In genomic region chr7:106914018-106914607, GRCh38 we compare ENCODE assay signal across 27 cellular contexts. TPM values are rescaled to one million over a fixed set of nuclear protein-coding genes. Genes with fewer than 3 reads are reported as not detected.
"Had no signal": no experiment of that assay in that cellular context is flagged by ENCODE, and none has a peak within 500 bp of the region (broad histone marks: within the 10 kb centered on the region; RNA-seq: fewer than 3 reads in every experiment).

No MANE protein-coding gene starts in this region.

- H3K4me3 ChIP-seq: adrenal gland, esophagus squamous epithelium, gastroesophageal sphincter, spleen, thyroid gland, upper lobe of right lung had no signal

- H3K4me1 ChIP-seq: adrenal gland, esophagus squamous epithelium, gastroesophageal sphincter, spleen, thyroid gland, upper lobe of right lung had no signal

- H3K36me3 Mint-ChIP-seq: natural killer cell, WTC11 had no signal

- H3K36me3 ChIP-seq: adrenal gland, esophagus squamous epithelium, gastroesophageal sphincter, thyroid gland, upper lobe of right lung had no signal

- H3K4me1 Mint-ChIP-seq: central memory CD8-positive, alpha-beta T cell; natural killer cell; WTC11 had no signal

- H3K27me3 Mint-ChIP-seq: activated naive CD8-positive, alpha-beta T cell; central memory CD8-positive, alpha-beta T cell; effector memory CD8-positive, alpha-beta T cell had no signal

- H3K27ac ChIP-seq: adrenal gland, esophagus squamous epithelium, gastroesophageal sphincter, spleen, thyroid gland, upper lobe of right lung had no signal

- H3K27me3 ChIP-seq: adrenal gland, esophagus squamous epithelium, gastroesophageal sphincter, spleen, thyroid gland, upper lobe of right lung had no signal

- DNase-seq: activated CD8-positive, alpha-beta memory T cell treated with anti-CD3 and anti-CD28 coated beads, Interleukin-2, amount 50 U/mL, for 48 hours; activated naive CD4-positive, alpha-beta T cell; activated T-cell treated with anti-CD3 and anti-CD28 coated beads, Interleukin-2, amount 50 U/mL, for 4 hours; adrenal gland; effector memory CD8-positive, alpha-beta T cell; esophagus squamous epithelium; head of caudate nucleus; islet precursor cell; left cardiac atrium; midbrain; natural killer cell; retina; spleen; stimulated activated CD4-positive, alpha-beta T cell treated with anti-CD3 and anti-CD28 coated beads, Interleukin-4, amount 100 ng/mL, for 1 hour; stimulated activated naive CD4-positive, alpha-beta T cell treated with Interleukin-2 at 50 U/mL for 16 hours; T-helper 9 cell; thyroid gland; upper lobe of right lung had no signal

- FAIRE-seq: astrocyte, colon had no signal

- H3K27ac Mint-ChIP-seq: activated naive CD8-positive, alpha-beta T cell; activated T-helper 2 cell treated with anti-CD3 and anti-CD28 coated beads, Interferon-gamma antibody, Interleukin-2, Interleukin-4, amounts not matched to agents 10 μg/mL and 5 μg/mL and 100 μg/mL, durations not matched to agents 14 hours and 24 hours and 36 hours; effector memory CD8-positive, alpha-beta T cell; natural killer cell; progenitor cell of endocrine pancreas; WTC11 had no signal

- H3K9me3 Mint-ChIP-seq: activated T-helper 2 cell treated with anti-CD3 and anti-CD28 coated beads, Interferon-gamma antibody, Interleukin-2, Interleukin-4, amounts not matched to agents 10 μg/mL and 5 μg/mL and 100 μg/mL, durations not matched to agents 14 hours and 24 hours and 36 hours; central memory CD8-positive, alpha-beta T cell; effector memory CD8-positive, alpha-beta T cell; WTC11 had no signal

- H3K4me3 Mint-ChIP-seq: activated naive CD8-positive, alpha-beta T cell; activated T-cell treated with anti-CD3 and anti-CD28 coated beads, Interleukin-2, amount 50 U/mL, for 4 hours; central memory CD8-positive, alpha-beta T cell; effector memory CD8-positive, alpha-beta T cell; natural killer cell; WTC11 had no signal

- H3K9me3 ChIP-seq: adrenal gland, esophagus squamous epithelium, gastroesophageal sphincter, thyroid gland, upper lobe of right lung had no signal

RNA-seq across cellular contexts. Expression of gene PIK3CG, which starts 49.0 kb away (rescaled TPM):
- total RNA-seq: osteocyte, progenitor cell of endocrine pancreas had no signal
